17 cellular contexts compared by ENCODE assay signal in the genomic region with DNA sequence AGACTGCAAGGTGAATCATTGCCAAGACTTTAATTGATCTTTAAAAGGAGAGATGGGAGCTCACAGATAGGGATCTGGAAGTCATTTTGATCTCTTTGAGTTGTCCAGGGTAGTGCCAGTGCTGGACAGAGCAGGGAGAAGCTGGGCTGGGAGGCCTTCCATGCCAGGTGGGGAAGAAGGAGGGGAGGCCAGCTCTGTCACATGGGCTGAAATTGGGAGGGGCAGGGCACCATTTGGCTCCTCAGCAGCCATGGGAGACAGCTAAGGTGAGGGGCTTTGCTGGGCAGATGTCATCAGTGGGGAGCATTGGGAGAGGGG. TPM values are rescaled to one million over a fixed set of nuclear protein-coding genes. Genes with fewer than 3 reads are reported as not detected.
A peak's percentile ranks its signal among the peaks of the same experiment; 100 is the strongest.
DNase-seq lines count a peak whose midpoint lies in the region; ATAC-seq, FAIRE-seq and TF ChIP-seq lines count a peak whose summit lies in the region.
"Had no signal": no experiment of that assay in that cellular context is flagged by ENCODE, and none has a peak within 500 bp of the region (broad histone marks: within the 10 kb centered on the region; RNA-seq: fewer than 3 reads in every experiment).

No MANE protein-coding gene starts in this region.

- CTCF ChIA-PET in HCT116 (lab: Charles Lee): interaction anchor here (0.9 kb wide), 1 partner anchor 18 kb away, joined by 3 read pairs; no protein-coding TSS in a partner anchor
- CTCF ChIA-PET in naive thymus-derived CD4-positive, alpha-beta T cell (lab: Charles Lee): no interaction called here

- H3K4me1 Mint-ChIP-seq in naive thymus-derived CD4-positive, alpha-beta T cell: peaks cover 0 to 22% (median 13%) of the 10 kb centered on the region in 7 donors

- no peaks in the 10 kb centered on the region for H3K36me3 Mint-ChIP-seq in naive thymus-derived CD4-positive, alpha-beta T cell

- no peaks in the 10 kb centered on the region for H3K27me3 ChIP-seq in HCT116 (ENCODE audit: insufficient read depth, low read length)
- no peaks in the 10 kb centered on the region for H3K27me3 ChIP-seq in naive thymus-derived CD4-positive, alpha-beta T cell (ENCODE audit: control insufficient read depth in 2 of 2, insufficient read depth in 2 of 2, low read length in 2 of 2)

- peak overlapping the region in 1 of 9 donors; percentile 55 for H3K27ac Mint-ChIP-seq in naive thymus-derived CD4-positive, alpha-beta T cell
- H3K27ac Mint-ChIP-seq: activated T-cell treated with anti-CD3 and anti-CD28 coated beads, Interleukin-2, amount 50 U/mL, for 24 hours; T-helper 17 cell had no signal

- peak overlapping the region; percentile 72 for H3K4me2 ChIP-seq in HCT116 (ENCODE audit: low read length)

- H3K9ac ChIP-seq in HCT116 (ENCODE audit: low read length) (no peak overlapping the region), kidney (ENCODE audit: low read length in 2 of 2) (no peak overlapping the region)

- TF ChIP-seq CTCF in HCT116 (IDR thresholded peaks at IDR 0.05 in 2 of 3, conservative IDR thresholded peaks at IDR 0.05 in 1 of 3; ENCODE audit: borderline replicate concordance in 1 of 3, insufficient read depth in 1 of 3, low read depth in 2 of 3, low read length in 2 of 3): no peak
- TF ChIP-seq CTCF in VCaP (conservative IDR thresholded peaks at IDR 0.05): no peak
- no peak for TF ChIP-seq CTCF in kidney (IDR thresholded peaks at IDR 0.05; ENCODE audit: borderline replicate concordance, extremely low read depth, insufficient read depth)

- peaks cover 0 to 1% (median 0%) of the 10 kb centered on the region in 11 donors for H3K9me3 Mint-ChIP-seq in naive thymus-derived CD4-positive, alpha-beta T cell
- H3K9me3 Mint-ChIP-seq: activated T-cell treated with anti-CD3 and anti-CD28 coated beads, Interleukin-2, amount 50 U/mL, for 24 hours had no signal

- no peak overlapping the region for H3K4me3 Mint-ChIP-seq in naive thymus-derived CD4-positive, alpha-beta T cell
- H3K4me3 Mint-ChIP-seq: activated T-cell treated with anti-CD3 and anti-CD28 coated beads, Interleukin-2, amount 50 U/mL, for 24 hours; T-helper 17 cell had no signal

- H3K36me3 ChIP-seq in HCT116 (ENCODE audit: control insufficient read depth in 1 of 2, insufficient read depth in 2 of 2, low read length in 2 of 2): no peaks in the 10 kb centered on the region
- peaks cover 0 to 7% of the 10 kb centered on the region in 2 donors for H3K36me3 ChIP-seq in kidney (ENCODE audit: control insufficient read depth in 1 of 2, insufficient read depth in 2 of 2, low read length in 2 of 2)
- H3K36me3 ChIP-seq in naive thymus-derived CD4-positive, alpha-beta T cell (ENCODE audit: control insufficient read depth in 2 of 3, insufficient read depth in 3 of 3, low read length in 3 of 3): no peaks in the 10 kb centered on the region

- POLR2A ChIA-PET in HCT116 (lab: Charles Lee): no interaction called here
- POLR2A ChIA-PET in naive thymus-derived CD4-positive, alpha-beta T cell (lab: Charles Lee): no interaction called here

- no peaks in the 10 kb centered on the region for H3K79me2 ChIP-seq in HCT116 (ENCODE audit: insufficient read depth, low read length)

- FAIRE-seq in kidney (lab: Jason Lieb, UNC): no peak
- FAIRE-seq: keratinocyte, small intestine had no signal

- H3K9me2 ChIP-seq in HCT116 (ENCODE audit: insufficient read depth): no peaks in the 10 kb centered on the region

- H3K27me3 Mint-ChIP-seq in naive thymus-derived CD4-positive, alpha-beta T cell: peaks cover 0 to 6% (median 0%) of the 10 kb centered on the region in 5 donors
- H3K27me3 Mint-ChIP-seq: activated T-cell treated with anti-CD3 and anti-CD28 coated beads, Interleukin-2, amount 50 U/mL, for 24 hours had no signal

- peaks cover 62 to 67% of the 10 kb centered on the region in 2 experiments for H3K4me1 ChIP-seq in HCT116 (ENCODE audit: control insufficient read depth in 1 of 2, insufficient read depth in 2 of 2, low read length in 2 of 2)
- H3K4me1 ChIP-seq in kidney (ENCODE audit: control insufficient read depth in 1 of 2, insufficient read depth in 1 of 2, low read depth in 1 of 2, low read length in 2 of 2): peaks cover 10 to 20% of the 10 kb centered on the region in 2 donors
- H3K4me1 ChIP-seq in naive thymus-derived CD4-positive, alpha-beta T cell (ENCODE audit: control insufficient read depth in 2 of 2, insufficient read depth in 2 of 2, low read length in 2 of 2): no peaks in the 10 kb centered on the region

- TF ChIP-seq RAD21 in HCT116 (IDR thresholded peaks at IDR 0.05; ENCODE audit: low read depth): no peak

- no peak for TF ChIP-seq POLR2A in HCT116 (IDR thresholded peaks at IDR 0.05; ENCODE audit: borderline replicate concordance, extremely low read depth, insufficient read depth, insufficient read length)

- H3K9me3 ChIP-seq in HCT116 (ENCODE audit: control insufficient read depth in 1 of 2, insufficient read depth in 1 of 2, low read depth in 1 of 2, low read length in 2 of 2) (no peaks in the 10 kb centered on the region), kidney (ENCODE audit: control insufficient read depth in 1 of 2, low read length in 2 of 2) (no peaks in the 10 kb centered on the region)
- H3K9me3 ChIP-seq in naive thymus-derived CD4-positive, alpha-beta T cell (ENCODE audit: control insufficient read depth in 2 of 3, low read length in 3 of 3): no peaks in the 10 kb centered on the region

- DNase-seq in HCT116 (ENCODE audit: low read depth, low spot score) (no peak), kidney (peak; percentile 52), posterior vena cava (ENCODE audit: low spot score) (peak; percentile 64), DMS 273 (lab: John Stamatoyannopoulos, UW; ENCODE audit: unreplicated experiment) (no peak)
- DNase-seq in naive thymus-derived CD4-positive, alpha-beta T cell: no peak
- DNase-seq in activated CD8-positive, alpha-beta memory T cell treated with anti-CD3 and anti-CD28 coated beads for 24 hours: no peak
- DNase-seq: activated gamma-delta T cell treated with Interleukin-2 at 50 U/mL for 16 hours; activated T-cell treated with anti-CD3 and anti-CD28 coated beads, Interleukin-2, amount 50 U/mL, for 24 hours; NCI-H187; NCI-H69; nucleus accumbens; small intestine; stimulated activated CD4-positive, alpha-beta T cell treated with anti-CD3 and anti-CD28 coated beads, Interleukin-1b, Interleukin-23, amount 100 ng/mL, for 48 hours; T-helper 17 cell had no signal

- no peak overlapping the region for H3K4me3 ChIP-seq in HCT116 (replicated peaks in 1 of 2; ENCODE audit: low read depth in 1 of 2, low read length in 2 of 2)
- no peak overlapping the region for H3K4me3 ChIP-seq in kidney (ENCODE audit: low read length in 2 of 2)
- no peak overlapping the region for H3K4me3 ChIP-seq in naive thymus-derived CD4-positive, alpha-beta T cell (ENCODE audit: low read length)

- H4K20me1 ChIP-seq in HCT116 (ENCODE audit: insufficient read depth): no peaks in the 10 kb centered on the region

- RAD21 ChIA-PET in HCT116 (lab: Charles Lee; ENCODE audit: low non-redundant PET in 1 of 2, low total read pairs in 2 of 2, uncharacterized antibody in 2 of 2, unreplicated experiment in 2 of 2): no interaction called here

- H3K27ac ChIP-seq in HCT116 (ENCODE audit: low read depth, low read length) (no peak overlapping the region), VCaP (peak overlapping the region; percentile 54), kidney (ENCODE audit: low read depth in 2 of 2, low read length in 2 of 2) (no peak overlapping the region)
- no peak overlapping the region for H3K27ac ChIP-seq in naive thymus-derived CD4-positive, alpha-beta T cell (ENCODE audit: low read depth, low read length)

- no peak overlapping the region for H2AFZ ChIP-seq in HCT116 (ENCODE audit: low read depth, low read length, poor library complexity, severe bottlenecking)

- no peak for ATAC-seq in HCT116
- ATAC-seq in GM21515 (IDR thresholded peaks at IDR 0.05; ENCODE audit: unreplicated experiment): no peak
- ATAC-seq in naive thymus-derived CD4-positive, alpha-beta T cell: no peak
- ATAC-seq: T-helper 17 cell had no signal

- intact Hi-C loops in HCT116 (cut with micrococcal nuclease): no loop called here
- intact Hi-C loops in kidney (cut with DNase I): no loop called here
- intact Hi-C loops in posterior vena cava (cut with DNase I): no loop called here
- intact Hi-C loops in naive thymus-derived CD4-positive, alpha-beta T cell (cut with micrococcal nuclease): no loop called here

- BruUV-seq in HCT116 (replicated peaks; lab: Mats Ljungman, UMichigan): no TSS peak

TF ChIP-seq in HCT116, 20 proteins besides CTCF, POLR2A, EP300 and RAD21 (continues in another document):
- TF ChIP-seq EZH2 (IDR thresholded peaks at IDR 0.05) (no peak), TCF7L2 (IDR thresholded peaks at IDR 0.05; ENCODE audit: borderline replicate concordance, extremely low read depth, insufficient read depth, insufficient read length) (no peak), YY1 (IDR thresholded peaks at IDR 0.05; ENCODE audit: extremely low read depth, insufficient replicate concordance, low read depth, low read length) (no peak), SRF (IDR thresholded peaks at IDR 0.05; ENCODE audit: low read depth) (no peak), POLR2AphosphoS5 (IDR thresholded peaks at IDR 0.05; ENCODE audit: low read depth, low read length) (no peak), CBX3 (IDR thresholded peaks at IDR 0.05; ENCODE audit: low read depth) (no peak), ZFX (IDR thresholded peaks at IDR 0.05) (no peak), EGR1 (IDR thresholded peaks at IDR 0.05; ENCODE audit: low read depth) (no peak), JUND (IDR thresholded peaks at IDR 0.05) (no peak), ELF1 (IDR thresholded peaks at IDR 0.05; ENCODE audit: borderline replicate concordance, low read depth) (no peak), ATF3 (IDR thresholded peaks at IDR 0.05) (no peak), SIN3A (IDR thresholded peaks at IDR 0.05; ENCODE audit: low read depth) (no peak), CEBPB (IDR thresholded peaks at IDR 0.05; ENCODE audit: low read depth) (no peak), EZH2phosphoT487 (IDR thresholded peaks at IDR 0.05; ENCODE audit: borderline replicate concordance) (no peak)
- TF ChIP-seq, protein P1, sequence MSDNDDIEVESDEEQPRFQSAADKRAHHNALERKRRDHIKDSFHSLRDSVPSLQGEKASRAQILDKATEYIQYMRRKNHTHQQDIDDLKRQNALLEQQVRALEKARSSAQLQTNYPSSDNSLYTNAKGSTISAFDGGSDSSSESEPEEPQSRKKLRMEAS (IDR thresholded peaks at IDR 0.05): no peak

RNA-seq across cellular contexts. Expression of gene SMAD6, which starts 23.4 kb away (rescaled TPM):
- total RNA-seq in HCT116 (2021; ENCODE audit: unreplicated experiment) (6.6 TPM), kidney (23.0 TPM), posterior vena cava (10 to 100 TPM; 17.4 to 18.4 TPM)
- 2.9 and 3.0 TPM in 2 replicates for polyA plus RNA-seq in HCT116 (2012)
- 15.4 TPM for polyA plus RNA-seq in kidney (ENCODE audit: insufficient read depth, low read depth, low replicate concordance)
- total RNA-seq in naive thymus-derived CD4-positive, alpha-beta T cell: under 1 TPM; 0.27 to 0.76 (median 0.40) TPM
- not detected for polyA plus RNA-seq in naive thymus-derived CD4-positive, alpha-beta T cell

Comparison
In these comparisons a context has a peak if more than half of its experiments do, and no peak if none do; other contexts are left out.
1. DNase-seq: peak in kidney (single experiment) and posterior vena cava (single experiment); none in HCT116 (single experiment), naive thymus-derived CD4-positive, alpha-beta T cell (0 of 9), activated CD8-positive, alpha-beta memory T cell treated with anti-CD3 and anti-CD28 coated beads for 24 hours (single experiment) and DMS 273 (single experiment).